20 cellular contexts compared by ENCODE assay signal in genomic region chr4:137688651-137689050, GRCh38.
DNase-seq lines count a peak whose midpoint lies in the region; ATAC-seq and TF ChIP-seq lines count a peak whose summit lies in the region.
"Had no signal": no experiment of that assay in that cellular context is flagged by ENCODE, and none has a peak within 500 bp of the region (broad histone marks: within the 10 kb centered on the region; RNA-seq: fewer than 3 reads in every experiment).

No MANE protein-coding gene starts in this region.

- H3K9me3 Mint-ChIP-seq in GM23338 (no peaks in the 10 kb centered on the region), nephron (peaks cover 7% of the 10 kb centered on the region)
- H3K9me3 Mint-ChIP-seq: CD4-positive, alpha-beta T cell had no signal

- no peaks in the 10 kb centered on the region for H3K36me3 ChIP-seq in GM23338 (ENCODE audit: insufficient read depth)
- H3K36me3 ChIP-seq in tibial nerve, result no peaks in the 10 kb centered on the region
- H3K36me3 ChIP-seq: BE2C had no signal

- CTCF ChIA-PET in RWPE1 (lab: Yijun Ruan, JAX), result no interaction called here

- H3K36me3 Mint-ChIP-seq in GM23338 (ENCODE audit: low read depth) (no peaks in the 10 kb centered on the region), nephron (ENCODE audit: low read depth) (no peaks in the 10 kb centered on the region)
- H3K36me3 Mint-ChIP-seq: CD14-positive monocyte; CD8-positive, alpha-beta memory T cell had no signal

- H3K4me3 Mint-ChIP-seq in GM23338 (no peak overlapping the region), nephron (no peak overlapping the region)
- H3K4me3 Mint-ChIP-seq: CD14-positive monocyte; CD4-positive, alpha-beta T cell; CD8-positive, alpha-beta memory T cell had no signal

- no peaks in the 10 kb centered on the region for H3K27me3 ChIP-seq in GM23338 (ENCODE audit: insufficient read depth)
- H3K27me3 ChIP-seq in tibial nerve, result no peaks in the 10 kb centered on the region
- H3K27me3 ChIP-seq: BE2C; BLaER1 treated with 17β-estradiol and CSF1 and Interleukin-3, amounts not matched to agents 10 nM and 100 nM had no signal

- H2AFZ ChIP-seq in GM23338, result 0 out of 2 replicates have a peak overlapping the region, but pooled peaks have one; percentile 7

- no peak overlapping the region for H3K4me2 ChIP-seq in GM23338
- H3K4me2 ChIP-seq: A549; BLaER1 treated with 17β-estradiol and CSF1 and Interleukin-3, amounts not matched to agents 10 nM and 100 nM had no signal

- H3K4me3 ChIP-seq in GM23338, result no peak overlapping the region
- no peak overlapping the region for H3K4me3 ChIP-seq in fibroblast of the aortic adventitia (ENCODE audit: low read depth, low read length)
- H3K4me3 ChIP-seq in tibial nerve, result no peak overlapping the region
- H3K4me3 ChIP-seq: A549; BLaER1 treated with 17β-estradiol and CSF1 and Interleukin-3, amounts not matched to agents 10 nM and 100 nM had no signal

- no peaks in the 10 kb centered on the region for H3K9me3 ChIP-seq in tibial nerve
- H3K9me3 ChIP-seq: A549; BE2C; BLaER1 treated with 17β-estradiol and CSF1 and Interleukin-3, amounts not matched to agents 10 nM and 100 nM had no signal

- no peak for TF ChIP-seq POLR2A in tibial nerve (IDR thresholded peaks at IDR 0.05)

- no peaks in the 10 kb centered on the region for H3K9me2 ChIP-seq in GM23338 (ENCODE audit: insufficient read depth)

- TF ChIP-seq CTCF in GM23338 (conservative IDR thresholded peaks at IDR 0.05; ENCODE audit: low read depth in 2 of 2), result no peak
- no peak for TF ChIP-seq CTCF in fibroblast of the aortic adventitia (IDR thresholded peaks at IDR 0.05; ENCODE audit: insufficient read depth, low read length)
- no peak for TF ChIP-seq CTCF in nephron (IDR thresholded peaks at IDR 0.05; ENCODE audit: unreplicated experiment in 3 of 3)
- TF ChIP-seq CTCF in tibial nerve (IDR thresholded peaks at IDR 0.05), result no peak
- TF ChIP-seq CTCF in RWPE1 (conservative IDR thresholded peaks at IDR 0.05; ENCODE audit: low read depth), result no peak

- H3K79me2 ChIP-seq in GM23338 (replicated peaks; ENCODE audit: insufficient read depth), result no peaks in the 10 kb centered on the region

- POLR2A ChIA-PET in RWPE1 (lab: Yijun Ruan, JAX; ENCODE audit: low non-redundant PET), result no interaction called here

- H3K27me3 Mint-ChIP-seq in GM23338 (ENCODE audit: insufficient read depth, low read depth, poor library complexity), result no peaks in the 10 kb centered on the region
- no peaks in the 10 kb centered on the region for H3K27me3 Mint-ChIP-seq in nephron (ENCODE audit: low read depth)
- H3K27me3 Mint-ChIP-seq: CD4-positive, alpha-beta T cell; CD8-positive, alpha-beta memory T cell had no signal

- no peaks in the 10 kb centered on the region for H3K4me1 ChIP-seq in GM23338 (ENCODE audit: insufficient read depth)
- peaks cover 0 to 2% (median 0%) of the 10 kb centered on the region in 4 donors for H3K4me1 ChIP-seq in tibial nerve
- H3K4me1 ChIP-seq: A549 had no signal

- no peaks in the 10 kb centered on the region for H3F3A ChIP-seq in GM23338 (replicated peaks; ENCODE audit: low read depth)

- H3K27ac ChIP-seq in GM23338 (ENCODE audit: low read depth), result no peak overlapping the region
- H3K27ac ChIP-seq in tibial nerve, result no peak overlapping the region
- no peak overlapping the region for H3K27ac ChIP-seq in RWPE1
- H3K27ac ChIP-seq: A549; BLaER1 treated with 17β-estradiol and CSF1 and Interleukin-3, amounts not matched to agents 10 nM and 100 nM had no signal

- no peak overlapping the region for H3K27ac Mint-ChIP-seq in GM23338
- peak overlapping the region; percentile 19 to 39 (median 26) for H3K27ac Mint-ChIP-seq in nephron
- H3K27ac Mint-ChIP-seq: CD14-positive monocyte; CD4-positive, alpha-beta T cell; CD8-positive, alpha-beta memory T cell had no signal

- TF ChIP-seq EP300 in tibial nerve (IDR thresholded peaks at IDR 0.05), result no peak

- no peaks in the 10 kb centered on the region for H4K20me1 ChIP-seq in GM23338 (replicated peaks; ENCODE audit: insufficient read depth)

- H3K4me1 Mint-ChIP-seq in GM23338 (no peaks in the 10 kb centered on the region), nephron (peaks cover 34% of the 10 kb centered on the region)
- H3K4me1 Mint-ChIP-seq: CD14-positive monocyte; CD8-positive, alpha-beta memory T cell had no signal

- DNase-seq in GM23338 (ENCODE audit: low spot score) (no peak), fibroblast of the aortic adventitia (ENCODE audit: low read depth) (peak; percentile 72), tibial nerve (ENCODE audit: low spot score in 2 of 2) (no peak), RWPE1 (ENCODE audit: low spot score) (no peak), NCI-H69 (lab: John Stamatoyannopoulos, UW) (no peak)
- DNase-seq: 8988T; ACHN; AML-193; BE2C; CD4-positive, alpha-beta T cell; CD8-positive, alpha-beta memory T cell; DMS 273 treated with DMSO at 0.1 percent for 48 hours; DMS79; GF-D8; H7 had no signal

- no peak for ATAC-seq in GM23338
- ATAC-seq: A549, HCT116 had no signal

- WGBS in tibial nerve, 2 donors, result 93 to 97% methylated on average over 1 of the region's 1 CpG

TF ChIP-seq in GM23338, 12 proteins besides CTCF, POLR2A, EP300 and RAD21:
- TF ChIP-seq POLR2AphosphoS5 (IDR thresholded peaks at IDR 0.05; ENCODE audit: low read depth), result no peak
- TF ChIP-seq ZNF462 (CRISPR knock-in tag; IDR thresholded peaks at IDR 0.05), result no peak
- TF ChIP-seq JUNB (IDR thresholded peaks at IDR 0.05; ENCODE audit: unreplicated experiment), result no peak
- TF ChIP-seq ZNF331 (CRISPR knock-in tag; IDR thresholded peaks at IDR 0.05; ENCODE audit: low read depth), result no peak
- TF ChIP-seq ETS1 (IDR thresholded peaks at IDR 0.05), result no peak
